Comparison of ENCODE assay signal across 9 cellular contexts in the genomic region with DNA sequence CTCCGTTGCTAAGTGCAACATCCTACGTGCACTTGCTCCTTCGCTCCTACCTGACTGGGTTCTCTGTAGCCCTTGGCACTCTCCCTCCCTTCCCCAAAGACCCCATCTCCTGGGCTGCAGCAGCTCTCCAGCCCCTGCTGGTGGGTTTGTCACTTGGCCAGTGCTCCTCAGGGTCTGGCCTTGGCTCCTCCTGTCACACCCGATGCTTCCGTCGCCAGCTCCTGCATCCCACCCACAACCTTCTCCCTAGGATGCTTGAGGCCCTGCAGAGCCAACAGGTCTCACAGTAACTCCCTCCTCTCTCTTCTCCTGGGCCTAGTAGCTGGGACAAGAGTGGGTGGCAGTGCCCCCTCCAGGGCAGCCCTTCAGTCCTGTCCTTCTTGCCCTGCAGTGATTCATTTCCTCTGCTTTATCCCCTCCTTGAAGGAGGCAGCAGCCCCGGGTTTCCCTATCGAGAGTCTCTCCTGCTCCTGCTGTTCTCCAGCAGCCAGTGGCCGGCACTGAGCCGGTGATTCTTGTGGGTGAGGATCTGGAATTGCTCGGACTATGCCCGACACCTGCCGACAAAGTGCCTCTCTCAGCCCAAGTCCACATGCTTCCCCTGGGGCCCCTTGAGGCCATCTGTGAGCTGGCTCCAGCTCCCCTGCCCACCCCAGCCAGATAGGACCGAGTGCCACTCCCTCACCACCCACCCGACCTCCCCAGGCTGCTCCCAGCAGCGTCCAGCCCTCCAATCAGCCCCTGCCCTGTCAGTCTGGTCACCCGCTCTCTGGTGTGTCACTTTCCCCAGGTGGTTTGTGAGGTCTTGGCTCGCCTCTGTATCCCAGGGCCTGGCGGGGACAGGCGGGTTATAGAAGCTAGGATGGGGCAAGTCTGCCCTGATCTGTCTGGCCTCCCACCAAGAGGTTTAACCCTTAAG. TPM values are rescaled to one million over a fixed set of nuclear protein-coding genes. Genes with fewer than 3 reads are reported as not detected.
A peak's percentile ranks its signal among the peaks of the same experiment; 100 is the strongest.
DNase-seq lines count a peak whose midpoint lies in the region; ATAC-seq, FAIRE-seq and TF ChIP-seq lines count a peak whose summit lies in the region.
"Had no signal": no experiment of that assay in that cellular context is flagged by ENCODE, and none has a peak within 500 bp of the region (broad histone marks: within the 10 kb centered on the region; RNA-seq: fewer than 3 reads in every experiment).

No MANE protein-coding gene starts in this region.

- H3K36me3 Mint-ChIP-seq in osteocyte (ENCODE audit: unreplicated experiment), result peaks cover 19% of the 10 kb centered on the region

- TF ChIP-seq CTCF in epithelial cell of proximal tubule (conservative IDR thresholded peaks at IDR 0.05; ENCODE audit: low read depth, low read length), result peak; percentile 26
- TF ChIP-seq CTCF in pancreas (IDR thresholded peaks at IDR 0.05), result no peak
- no peak for TF ChIP-seq CTCF in osteocyte (IDR thresholded peaks at IDR 0.05)

- H3K27me3 ChIP-seq in pancreas, result no peaks in the 10 kb centered on the region

- no peaks in the 10 kb centered on the region for H3K9me3 Mint-ChIP-seq in osteocyte (ENCODE audit: unreplicated experiment)

- peaks cover 0 to 7% (median 0%) of the 10 kb centered on the region in 3 donors for H3K36me3 ChIP-seq in pancreas

- H3K27ac Mint-ChIP-seq in osteocyte (ENCODE audit: unreplicated experiment), result no peak overlapping the region

- intact Hi-C loops in pancreas (cut with DNase I), result no loop called here

- H3K4me3 ChIP-seq in epithelial cell of proximal tubule (ENCODE audit: low read depth, low read length) (peak overlapping the region; percentile 16), pancreas (no peak overlapping the region)

- ATAC-seq in pancreas, result peak; percentile 47 to 67 (median 54)
- no peak for ATAC-seq in HG03039 (IDR thresholded peaks at IDR 0.05; ENCODE audit: unreplicated experiment)

- H3K4me1 Mint-ChIP-seq in osteocyte (ENCODE audit: unreplicated experiment), result peaks cover 16% of the 10 kb centered on the region

- DNase-seq in NCI-H1417 (lab: John Stamatoyannopoulos, UW) (peak in 2 of 3 experiments; percentile 49 to 52), NCI-H1417 treated with DMSO at 0.1 percent for 48 hours (lab: John Stamatoyannopoulos, UW) (no peak), NCI-H69 (lab: John Stamatoyannopoulos, UW) (peak; percentile 35), epithelial cell of proximal tubule (ENCODE audit: low read depth) (no peak), pancreas (peak in 2 of 6 donors; percentile 65 to 75), osteocyte (ENCODE audit: extremely low spot score, unreplicated experiment) (no peak)
- DNase-seq in activated CD8-positive, alpha-beta memory T cell treated with anti-CD3 and anti-CD28 coated beads for 24 hours, result no peak
- DNase-seq: activated CD4-positive, alpha-beta T cell treated with anti-CD3 and anti-CD28 coated beads, Interleukin-2, amount 50 U/mL, for 1 hour had no signal

- FAIRE-seq in pancreas (lab: Jason Lieb, UNC), result no peak

- H3K4me1 ChIP-seq in pancreas, result peaks cover 0 to 5% (median 3%) of the 10 kb centered on the region in 3 donors

- 7 to 9% methylated on average over 20 of the region's 20 CpGs for WGBS in pancreas, 2 donors

- H3K27me3 Mint-ChIP-seq in osteocyte (ENCODE audit: unreplicated experiment), result no peaks in the 10 kb centered on the region

- H3K4me3 Mint-ChIP-seq in osteocyte (ENCODE audit: unreplicated experiment), result no peak overlapping the region

- no peaks in the 10 kb centered on the region for H3K9me3 ChIP-seq in pancreas

- H3K27ac ChIP-seq in pancreas, result no peak overlapping the region

RNA-seq across cellular contexts. Expression of a gene that starts 3.8 kb away (rescaled TPM):
- total RNA-seq in epithelial cell of proximal tubule, result not detected in 2 replicates
- total RNA-seq in pancreas, result not detected
- polyA plus RNA-seq in pancreas, result not detected
- not detected in 2 replicates for total RNA-seq in osteocyte

RNA-seq across cellular contexts. Expression of a gene that starts 17.1 kb away (rescaled TPM):
- total RNA-seq in epithelial cell of proximal tubule (209 and 237 TPM in 2 replicates), pancreas (10 to 100 TPM; 19.8 to 61.2 (median 22.9) TPM), osteocyte (69.6 and 70.2 TPM in 2 replicates)
- polyA plus RNA-seq in pancreas, result 10 to 100 TPM; 69.0 to 78.7 TPM

Comparison
In these comparisons a context has a peak if more than half of its experiments do, and no peak if none do; other contexts are left out.
1. DNase-seq: peak in NCI-H1417 (2 of 3) and NCI-H69 (single experiment); none in NCI-H1417 treated with DMSO at 0.1 percent for 48 hours (single experiment), epithelial cell of proximal tubule (single experiment), activated CD8-positive, alpha-beta memory T cell treated with anti-CD3 and anti-CD28 coated beads for 24 hours (single experiment) and osteocyte (single experiment).